ENCODE assay signal across 33 cellular contexts in the genomic region with DNA sequence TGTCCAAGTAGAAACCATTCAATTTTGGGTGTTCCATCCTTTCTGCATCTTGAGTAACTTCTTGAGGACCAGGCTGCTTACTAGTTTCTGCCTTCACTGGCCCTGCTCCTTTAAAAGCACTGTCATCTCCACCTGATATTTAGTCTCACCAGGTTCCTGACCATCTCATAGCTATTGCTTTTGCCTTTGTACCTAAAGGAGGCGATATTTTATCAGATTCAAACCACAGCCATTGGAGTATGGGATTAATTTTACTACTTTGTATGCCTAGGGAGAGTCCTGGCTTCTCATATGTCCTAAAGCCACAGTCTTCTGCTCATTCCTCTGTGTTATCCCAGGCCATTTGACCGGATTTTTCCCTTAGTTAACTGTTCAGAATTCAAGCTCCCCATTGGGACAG. TPM values are rescaled to one million over a fixed set of nuclear protein-coding genes. Genes with fewer than 3 reads are reported as not detected.
A peak's percentile ranks its signal among the peaks of the same experiment; 100 is the strongest.
DNase-seq lines count a peak whose midpoint lies in the region; ATAC-seq, FAIRE-seq and TF ChIP-seq lines count a peak whose summit lies in the region.
"Had no signal": no experiment of that assay in that cellular context is flagged by ENCODE, and none has a peak within 500 bp of the region (broad histone marks: within the 10 kb centered on the region; RNA-seq: fewer than 3 reads in every experiment).

No MANE protein-coding gene starts in this region.

- H3K9me3 ChIP-seq in keratinocyte (ENCODE audit: control insufficient read depth, low read depth, low read length): no peaks in the 10 kb centered on the region
- H3K9me3 ChIP-seq: ascending aorta, neutrophil had no signal

- no peaks in the 10 kb centered on the region for H3K36me3 Mint-ChIP-seq in WTC11
- H3K36me3 Mint-ChIP-seq: activated naive CD8-positive, alpha-beta T cell treated with anti-CD3 and anti-CD28 coated beads, Interleukin-2, amount 10 ng/mL, durations not matched to agents 7 days and 5 days; immature natural killer cell; memory B cell had no signal

- CTCF ChIA-PET in WTC11 (lab: Charles Lee): interaction anchor here (0.6 to 2.8 kb wide), 15 partner anchors 10 to 195 kb away, joined by 3 to 13 read pairs (median 4); no protein-coding TSS in a partner anchor

- no peaks in the 10 kb centered on the region for H4K20me1 ChIP-seq in keratinocyte (ENCODE audit: control insufficient read depth, extremely low read depth, insufficient read depth, low read length)

- dilution Hi-C loops in keratinocyte (cut with MboI; ENCODE audit: extremely low pct_ligation_motif_present, low sequenced_read_pairs): no loop called here

- no peak for FAIRE-seq in keratinocyte (lab: Jason Lieb, UNC)
- FAIRE-seq: D721Med, frontal cortex, GM19239, HepG2 had no signal

- no peak overlapping the region for H2AFZ ChIP-seq in keratinocyte (ENCODE audit: control insufficient read depth, low read length)

- H3K27me3 Mint-ChIP-seq in WTC11 (ENCODE audit: low read depth): no peaks in the 10 kb centered on the region
- H3K27me3 Mint-ChIP-seq: activated CD4-positive, alpha-beta T cell treated with anti-CD3 and anti-CD28 coated beads, Interleukin-2, amount 10 ng/mL, durations not matched to agents 24 days and 14 days; activated naive CD8-positive, alpha-beta T cell treated with anti-CD3 and anti-CD28 coated beads, Interleukin-2, amount 10 ng/mL, durations not matched to agents 7 days and 5 days; memory B cell; stimulated activated naive CD8-positive, alpha-beta T cell treated with anti-CD3 and anti-CD28 coated beads, Interleukin-15, amount 100 ng/mL, for 72 hours had no signal

- H3K27ac Mint-ChIP-seq in WTC11: no peak overlapping the region
- H3K27ac Mint-ChIP-seq: activated CD4-positive, alpha-beta T cell treated with anti-CD3 and anti-CD28 coated beads, Interleukin-2, amount 10 ng/mL, durations not matched to agents 24 days and 14 days; activated naive CD8-positive, alpha-beta T cell treated with anti-CD3 and anti-CD28 coated beads, Interleukin-2, amount 10 ng/mL, durations not matched to agents 7 days and 5 days; activated T-cell treated with anti-CD3 and anti-CD28 coated beads, Interleukin-2, amount 50 U/mL, for 24 hours; CD4-positive, alpha-beta T cell; immature natural killer cell; memory B cell; stimulated activated naive CD8-positive, alpha-beta T cell treated with anti-CD3 and anti-CD28 coated beads, Interleukin-15, amount 100 ng/mL, for 72 hours; T-helper 2 cell treated with Interferon-gamma antibody and Interleukin-4, amounts not matched to agents 5 μg/mL and 100 μg/mL, for 36 hours had no signal

- no peaks in the 10 kb centered on the region for H3K36me3 ChIP-seq in keratinocyte (ENCODE audit: control insufficient read depth in 2 of 2, extremely low read depth in 1 of 2, insufficient read depth in 2 of 2, low read length in 2 of 2)
- H3K36me3 ChIP-seq: ascending aorta, neutrophil, tibial artery had no signal

- no peak overlapping the region for H3K27ac ChIP-seq in keratinocyte (ENCODE audit: control insufficient read depth, insufficient read depth, low read length)
- H3K27ac ChIP-seq: ascending aorta, coronary artery, HL-60, neutrophil, tibial artery, VCaP had no signal

- H3K79me2 ChIP-seq in keratinocyte (ENCODE audit: control insufficient read depth, insufficient read depth, low read length): no peaks in the 10 kb centered on the region

- H3K4me2 ChIP-seq in keratinocyte (ENCODE audit: control insufficient read depth, extremely low read depth, insufficient read depth, low read depth, low read length): no peak overlapping the region

- peak; percentile 38 for ATAC-seq in WTC11
- ATAC-seq in GM19351 (IDR thresholded peaks at IDR 0.05; ENCODE audit: unreplicated experiment): no peak
- ATAC-seq: esophagus mucosa; HepG2; stimulated activated naive CD8-positive, alpha-beta T cell treated with anti-CD3 and anti-CD28 coated beads, Interleukin-15, amount 100 ng/mL, for 72 hours had no signal

- H3K27me3 ChIP-seq in keratinocyte (ENCODE audit: control insufficient read depth, extremely low read depth, insufficient read depth, low read length): no peaks in the 10 kb centered on the region
- H3K27me3 ChIP-seq: ascending aorta, neutrophil, tibial artery had no signal

- DNase-seq in NCI-H526 (lab: John Stamatoyannopoulos, UW): peak; percentile 2 to 40
- no peak for DNase-seq in NCI-H526 treated with DMSO at 0.1 percent for 48 hours (lab: John Stamatoyannopoulos, UW)
- DNase-seq in LHCN-M2 (ENCODE audit: low read depth): peak; percentile 19
- no peak for DNase-seq in WTC11 (ENCODE audit: low spot score)
- no peak for DNase-seq in keratinocyte (ENCODE audit: low read depth, low spot score)
- no peak for DNase-seq in HT-29 (ENCODE audit: low spot score)
- no peak for DNase-seq in GM03348 (ENCODE audit: low spot score)
- DNase-seq: 8988T; activated CD4-positive, alpha-beta T cell treated with anti-CD3 and anti-CD28 coated beads, Interleukin-2, amount 10 ng/mL, durations not matched to agents 24 days and 14 days; activated gamma-delta T cell; activated naive CD8-positive, alpha-beta T cell treated with anti-CD3 and anti-CD28 coated beads, Interleukin-2, amount 10 ng/mL, durations not matched to agents 7 days and 5 days; activated T-cell treated with anti-CD3 and anti-CD28 coated beads, Interleukin-2, amount 50 U/mL, for 24 hours; CD4-positive, alpha-beta T cell; effector memory CD4-positive, alpha-beta T cell; immature natural killer cell; NCI-H1092; NCI-H1930; stimulated activated CD8-positive, alpha-beta memory T cell treated with anti-CD3 and anti-CD28 coated beads, Interleukin-4, amount 100 ng/mL, for 48 hours; stimulated activated naive CD8-positive, alpha-beta T cell treated with anti-CD3 and anti-CD28 coated beads, Interleukin-15, amount 100 ng/mL, for 72 hours; tibial artery had no signal

- no peak for TF ChIP-seq CTCF in WTC11 (IDR thresholded peaks at IDR 0.05)
- TF ChIP-seq CTCF in keratinocyte (optimal IDR thresholded peaks at IDR 0.05 in 1 of 3, IDR thresholded peaks at IDR 0.05 in 1 of 3, conservative IDR thresholded peaks at IDR 0.05 in 1 of 3; ENCODE audit: extremely low read depth in 1 of 3, insufficient read depth in 2 of 3, low read length in 3 of 3): peak in 2 of 3 experiments; percentile 26 to 36

- no peak overlapping the region for H3K4me3 Mint-ChIP-seq in WTC11
- H3K4me3 Mint-ChIP-seq: activated CD4-positive, alpha-beta T cell treated with anti-CD3 and anti-CD28 coated beads, Interleukin-2, amount 10 ng/mL, durations not matched to agents 24 days and 14 days; activated naive CD8-positive, alpha-beta T cell treated with anti-CD3 and anti-CD28 coated beads, Interleukin-2, amount 10 ng/mL, durations not matched to agents 7 days and 5 days; activated T-cell treated with anti-CD3 and anti-CD28 coated beads, Interleukin-2, amount 50 U/mL, for 24 hours; CD4-positive, alpha-beta T cell; immature natural killer cell; memory B cell; stimulated activated naive CD8-positive, alpha-beta T cell treated with anti-CD3 and anti-CD28 coated beads, Interleukin-15, amount 100 ng/mL, for 72 hours; T-helper 2 cell treated with Interferon-gamma antibody and Interleukin-4, amounts not matched to agents 5 μg/mL and 100 μg/mL, for 36 hours had no signal

- no peaks in the 10 kb centered on the region for H3K4me1 ChIP-seq in keratinocyte (ENCODE audit: control insufficient read depth, extremely low read depth, insufficient read depth, low read length)
- H3K4me1 ChIP-seq: ascending aorta, tibial artery had no signal

- H3K4me1 Mint-ChIP-seq in WTC11: peaks cover 4% of the 10 kb centered on the region
- H3K4me1 Mint-ChIP-seq: activated CD4-positive, alpha-beta T cell treated with anti-CD3 and anti-CD28 coated beads, Interleukin-2, amount 10 ng/mL, durations not matched to agents 24 days and 14 days; activated naive CD8-positive, alpha-beta T cell treated with anti-CD3 and anti-CD28 coated beads, Interleukin-2, amount 10 ng/mL, durations not matched to agents 7 days and 5 days; immature natural killer cell; stimulated activated naive CD8-positive, alpha-beta T cell treated with anti-CD3 and anti-CD28 coated beads, Interleukin-15, amount 100 ng/mL, for 72 hours had no signal

- no peak overlapping the region for H3K9ac ChIP-seq in keratinocyte (ENCODE audit: control insufficient read depth, extremely low read depth, insufficient read depth, low read length)

- H3K9me1 ChIP-seq in keratinocyte (ENCODE audit: control insufficient read depth, extremely low read depth, insufficient read depth, low read length): no peaks in the 10 kb centered on the region

- POLR2A ChIA-PET in WTC11 (lab: Charles Lee): no interaction called here

- H3K9me3 Mint-ChIP-seq in WTC11: peaks cover 3% of the 10 kb centered on the region; the same call in 1 of the 2 replicates
- H3K9me3 Mint-ChIP-seq: activated naive CD8-positive, alpha-beta T cell treated with anti-CD3 and anti-CD28 coated beads, Interleukin-2, amount 10 ng/mL, durations not matched to agents 7 days and 5 days; CD4-positive, alpha-beta T cell; memory B cell; T-helper 2 cell treated with Interferon-gamma antibody and Interleukin-4, amounts not matched to agents 5 μg/mL and 100 μg/mL, for 36 hours had no signal

- H3K4me3 ChIP-seq in keratinocyte (ENCODE audit: control insufficient read depth in 2 of 3, extremely low read depth in 1 of 3, insufficient read depth in 2 of 3, low read depth in 1 of 3, low read length in 3 of 3): no peak overlapping the region
- H3K4me3 ChIP-seq: ascending aorta, coronary artery, tibial artery had no signal

TF ChIP-seq in WTC11, 78 proteins besides CTCF, POLR2A, EP300 and RAD21 (continues in another document):
- TF ChIP-seq FOXJ3 (CRISPR knock-in tag; IDR thresholded peaks at IDR 0.05; ENCODE audit: borderline replicate concordance): no peak

RNA-seq across cellular contexts. Expression of gene RFX7, which starts 51.8 kb away (rescaled TPM):
- 7.2 and 9.8 TPM in 2 replicates for total RNA-seq in LHCN-M2 (2014; rRNA removed)
- polyA plus RNA-seq in LHCN-M2 (2012): 4.7 TPM
- 36.0 to 38.0 TPM (median 36.0 TPM) in 3 replicates for total RNA-seq in WTC11 (2021)
- 9.8 to 16.3 TPM (median 13.6 TPM) in 3 replicates for polyA plus RNA-seq in keratinocyte
- polyA plus RNA-seq in keratinocyte (2011; ENCODE audit: low read depth): 3.4 TPM
- polyA plus RNA-seq in keratinocyte (2011; cell fraction: cytosol; rRNA removed): 6.2 and 10.2 TPM in 2 replicates
- 43.5 and 51.2 TPM in 2 replicates for polyA plus RNA-seq in keratinocyte (2011; cell fraction: nucleus; rRNA removed)
- 7.5 and 13.8 TPM in 2 replicates for polyA plus RNA-seq in keratinocyte (2012; ENCODE audit: low replicate concordance)
- 37.1 to 60.8 TPM (median 39.0 TPM) in 3 replicates for polyA minus RNA-seq in keratinocyte
- 10.7 TPM for polyA minus RNA-seq in keratinocyte (2011; cell fraction: cytosol; rRNA and poly(A)+ RNA removed)
- polyA minus RNA-seq in keratinocyte (2011; cell fraction: nucleus; rRNA and poly(A)+ RNA removed): 25.4 and 56.8 TPM in 2 replicates
- total RNA-seq in HT-29 (2014; rRNA removed; shearing (Covaris generic)): 3.2 and 3.5 TPM in 2 replicates

Comparison
In these comparisons a context has a peak if more than half of its experiments do, and no peak if none do; other contexts are left out.
1. DNase-seq: peak in NCI-H526 (2 of 2) and LHCN-M2 (single experiment); none in NCI-H526 treated with DMSO at 0.1 percent for 48 hours (single experiment), WTC11 (single experiment), keratinocyte (single experiment), HT-29 (single experiment) and GM03348 (single experiment).